Comparison of ENCODE assay signal across 1 cellular context in genomic region chr2:212299943-212300342, GRCh38.
TF ChIP-seq lines count a peak whose summit lies in the region.

No MANE protein-coding gene starts in this region.

TF ChIP-seq in HEK293, 187 proteins besides CTCF, POLR2A, EP300 and RAD21 (continued from another document):
- TF ChIP-seq, protein P1, sequence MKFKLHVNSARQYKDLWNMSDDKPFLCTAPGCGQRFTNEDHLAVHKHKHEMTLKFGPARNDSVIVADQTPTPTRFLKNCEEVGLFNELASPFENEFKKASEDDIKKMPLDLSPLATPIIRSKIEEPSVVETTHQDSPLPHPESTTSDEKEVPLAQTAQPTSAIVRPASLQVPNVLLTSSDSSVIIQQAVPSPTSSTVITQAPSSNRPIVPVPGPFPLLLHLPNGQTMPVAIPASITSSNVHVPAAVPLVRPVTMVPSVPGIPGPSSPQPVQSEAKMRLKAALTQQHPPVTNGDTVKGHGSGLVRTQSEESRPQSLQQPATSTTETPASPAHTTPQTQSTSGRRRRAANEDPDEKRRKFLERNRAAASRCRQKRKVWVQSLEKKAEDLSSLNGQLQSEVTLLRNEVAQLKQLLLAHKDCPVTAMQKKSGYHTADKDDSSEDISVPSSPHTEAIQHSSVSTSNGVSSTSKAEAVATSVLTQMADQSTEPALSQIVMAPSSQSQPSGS (tag by site-specific recombination; IDR thresholded peaks at IDR 0.05; ENCODE audit: low read depth): 0 out of 2 replicates have a peak, but pooled peaks have one; percentile 11
- TF ChIP-seq INSM2 (tag by site-specific recombination; IDR thresholded peaks at IDR 0.05) (peak; percentile 61), FEZF1 (tag by site-specific recombination; IDR thresholded peaks at IDR 0.05) (peak; percentile 70), ZNF76 (tag by site-specific recombination; IDR thresholded peaks at IDR 0.05; ENCODE audit: borderline replicate concordance, low read depth) (peak; percentile 45; the same call in 1 of the 2 replicates)
TF ChIP-seq in HEK293: peak in this region for 39.
